In genomic region chrX:132539611-132540010, GRCh38 we compare ENCODE assay signal across 32 cellular contexts.
"Had no signal": no experiment of that assay in that cellular context is flagged by ENCODE, and none has a peak within 500 bp of the region (broad histone marks: within the 10 kb centered on the region; RNA-seq: fewer than 3 reads in every experiment).

No MANE protein-coding gene starts in this region.

- H2AFZ ChIP-seq: PC-9 had no signal

- H3K4me3 ChIP-seq: PC-9, SJCRH30, SK-N-MC had no signal

- H3K9me3 Mint-ChIP-seq: T-cell had no signal

- H3K4me1 Mint-ChIP-seq: T-cell had no signal

- H3K36me3 ChIP-seq: SJCRH30 had no signal

- H3K4me2 ChIP-seq: KMS-11, PC-9 had no signal

- DNase-seq: Karpas-422, KBM-7, MM.1S, MV-4-11, NCI-H1092, NCI-H1105, NCI-H1417 treated with DMSO at 0.1 percent for 48 hours, NCI-H1436 treated with DMSO at 0.1 percent for 48 hours, NCI-H1694 treated with DMSO at 0.1 percent for 48 hours, NCI-H187 treated with DMSO at 0.1 percent for 48 hours, NCI-H2029 treated with DMSO at 0.1 percent for 48 hours, NCI-H2081 treated with DMSO at 0.1 percent for 48 hours, NCI-H2171, NCI-H226, NCI-H446 treated with DMSO at 0.1 percent for 48 hours, NCI-H510A, NCI-H524, NCI-H526, NCI-H69, NCI-H748 treated with DMSO at 0.1 percent for 48 hours, PC-9, SHP77, SIG-M5, SJCRH30, T-cell had no signal

- H3K27me3 ChIP-seq: SJCRH30 had no signal

- H3K4me1 ChIP-seq: SJCRH30 had no signal

- ATAC-seq: Panc1, Right ventricle myocardium inferior, SK-N-SH treated with all-trans-retinoic acid at 6 μM for 48 hours, T-cell had no signal

- H3K9ac ChIP-seq: KMS-11 had no signal

- H3K9me3 ChIP-seq: SJCRH30 had no signal

- H3K4me3 Mint-ChIP-seq: T-cell had no signal

- H3K27ac ChIP-seq: KMS-11, PC-9, RWPE1, SJCRH30, SK-N-MC had no signal

- H3K36me3 Mint-ChIP-seq: T-cell had no signal

- FAIRE-seq: RCC 7860 had no signal

- H3K27ac Mint-ChIP-seq: T-cell had no signal
